ENCODE assay signal across 1 cellular context in the genomic region with DNA sequence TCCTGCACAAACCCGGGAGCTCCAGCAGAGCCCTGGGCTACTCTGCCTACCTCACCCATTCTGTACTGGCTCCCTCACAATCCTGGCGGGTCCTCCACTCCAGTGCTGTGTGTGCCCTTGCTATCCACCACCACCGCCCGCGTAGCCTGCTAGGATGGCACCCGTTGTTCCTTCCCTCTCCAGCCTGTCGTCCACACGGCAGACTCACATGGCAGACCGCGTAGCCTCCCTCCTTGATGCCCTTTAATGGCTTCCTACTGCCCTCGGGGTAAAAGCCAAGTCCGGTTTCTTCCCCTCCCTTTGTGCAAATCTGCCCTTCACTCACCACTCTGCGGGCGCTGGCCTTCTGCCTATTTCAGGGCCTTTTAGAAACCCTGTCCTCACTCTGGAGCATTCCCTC.
TF ChIP-seq lines count a peak whose summit lies in the region.

No MANE protein-coding gene starts in this region.

TF ChIP-seq in SK-N-SH treated with all-trans-retinoic acid at 6 μM for 48 hours, 23 proteins besides CTCF, POLR2A, EP300 and RAD21 (continued from another document):
- TF ChIP-seq, protein P1, sequence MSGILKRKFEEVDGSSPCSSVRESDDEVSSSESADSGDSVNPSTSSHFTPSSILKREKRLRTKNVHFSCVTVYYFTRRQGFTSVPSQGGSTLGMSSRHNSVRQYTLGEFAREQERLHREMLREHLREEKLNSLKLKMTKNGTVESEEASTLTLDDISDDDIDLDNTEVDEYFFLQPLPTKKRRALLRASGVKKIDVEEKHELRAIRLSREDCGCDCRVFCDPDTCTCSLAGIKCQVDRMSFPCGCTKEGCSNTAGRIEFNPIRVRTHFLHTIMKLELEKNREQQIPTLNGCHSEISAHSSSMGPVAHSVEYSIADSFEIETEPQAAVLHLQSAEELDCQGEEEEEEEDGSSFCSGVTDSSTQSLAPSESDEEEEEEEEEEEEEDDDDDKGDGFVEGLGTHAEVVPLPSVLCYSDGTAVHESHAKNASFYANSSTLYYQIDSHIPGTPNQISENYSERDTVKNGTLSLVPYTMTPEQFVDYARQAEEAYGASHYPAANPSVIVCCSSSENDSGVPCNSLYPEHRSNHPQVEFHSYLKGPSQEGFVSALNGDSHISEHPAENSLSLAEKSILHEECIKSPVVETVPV (CRISPR knock-in tag; IDR thresholded peaks at IDR 0.05): no peak
- no peak for TF ChIP-seq ZNF70 (CRISPR knock-in tag; IDR thresholded peaks at IDR 0.05)
- TF ChIP-seq TCF4 (CRISPR knock-in tag; IDR thresholded peaks at IDR 0.05; ENCODE audit: borderline replicate concordance): no peak
